Comparison of ENCODE assay signal across 1 cellular context in the genomic region with DNA sequence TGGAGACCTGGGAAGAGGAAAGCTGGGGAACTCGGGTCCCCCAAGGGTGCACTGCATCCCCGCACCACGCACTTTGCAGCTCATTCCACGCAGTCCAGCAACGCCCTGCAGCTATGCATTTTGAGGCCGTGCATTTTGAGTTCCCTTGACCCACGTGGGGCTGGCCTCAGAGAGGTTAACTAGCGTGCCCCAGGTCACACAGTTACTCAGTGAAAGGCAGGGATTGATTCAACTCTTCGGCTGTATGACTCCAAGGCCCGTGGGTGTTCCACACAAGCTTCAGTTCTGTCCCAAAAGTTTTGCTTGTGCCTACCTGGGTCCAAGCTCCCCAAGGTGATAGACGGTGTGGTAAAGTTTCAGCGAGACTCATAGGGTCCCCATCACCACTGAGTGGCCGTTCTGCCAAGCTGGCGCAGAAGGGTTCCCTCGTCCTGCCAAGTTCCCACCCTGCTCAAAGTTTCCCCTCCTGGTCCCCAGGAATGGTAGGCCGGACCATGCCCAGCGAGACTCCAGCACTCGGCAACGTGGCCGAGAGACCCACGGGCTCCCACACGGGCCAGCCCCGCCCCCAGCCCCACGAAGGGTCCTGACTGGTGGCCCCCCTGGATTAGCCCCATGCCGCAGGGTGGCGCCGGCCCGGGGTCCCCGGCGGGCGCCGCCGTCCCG.
TF ChIP-seq lines count a peak whose summit lies in the region.

No MANE protein-coding gene starts in this region.

TF ChIP-seq in IMR-90, 13 proteins besides CTCF, POLR2A, EP300 and RAD21 (continued from another document):
- TF ChIP-seq MXI1 (IDR thresholded peaks at IDR 0.05; ENCODE audit: borderline replicate concordance, low read depth, low read length) = peak; percentile 4; the same call in 1 of the 2 replicates
